8 cellular contexts compared by ENCODE assay signal in the genomic region with DNA sequence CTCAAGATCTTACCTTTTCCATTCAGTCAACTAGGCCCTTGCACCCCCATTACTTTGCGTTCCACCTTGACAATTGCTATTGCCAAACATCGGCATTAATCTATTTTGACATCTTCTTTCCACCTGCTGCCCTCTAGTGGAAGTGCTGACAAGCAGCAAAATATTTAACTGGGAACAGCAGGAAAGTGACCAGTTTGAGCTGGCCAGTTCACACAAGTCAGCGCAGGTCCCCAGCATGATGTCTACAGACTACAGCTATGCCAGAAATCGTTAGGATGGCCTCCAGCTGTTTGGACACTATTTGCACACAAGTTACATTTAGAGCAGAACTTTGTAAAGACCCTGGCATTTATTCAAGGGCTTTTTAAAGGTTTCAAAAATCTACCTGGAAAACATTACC.
DNase-seq lines count a peak whose midpoint lies in the region; ATAC-seq, FAIRE-seq and TF ChIP-seq lines count a peak whose summit lies in the region.

No MANE protein-coding gene starts in this region.

- no peak overlapping the region for H3K18ac ChIP-seq in H1 (ENCODE audit: extremely low read depth, low read length)

- DNase-seq in H1 (ENCODE audit: low read depth in 1 of 2, low spot score in 2 of 2), result peak in 1 of 2 experiments; percentile 54
- DNase-seq in medulla oblongata (ENCODE audit: extremely low spot score), result peak; percentile 63
- no peak for DNase-seq in upper lobe of right lung

- ATAC-seq in GM19438 (IDR thresholded peaks at IDR 0.05; ENCODE audit: low read depth, unreplicated experiment) (peak; percentile 61), SK-N-SH treated with all-trans-retinoic acid at 6 μM for 48 hours (peak; percentile 67), upper lobe of right lung (peak; percentile 88), GM19328 (IDR thresholded peaks at IDR 0.05; ENCODE audit: unreplicated experiment) (no peak)

- no peaks in the 10 kb centered on the region for H3F3A ChIP-seq in DOHH2 (ENCODE audit: control insufficient read depth, insufficient read depth)

- H3K27me3 ChIP-seq in DOHH2 (ENCODE audit: control insufficient read depth, low read length), result peaks cover 7% of the 10 kb centered on the region
- H3K27me3 ChIP-seq in H1 (replicated peaks in 1 of 4; ENCODE audit: control insufficient read depth in 3 of 4, extremely low read depth in 1 of 4, insufficient read depth in 3 of 4, low read length in 3 of 4), result no peaks in the 10 kb centered on the region
- no peaks in the 10 kb centered on the region for H3K27me3 ChIP-seq in upper lobe of right lung

- no peak overlapping the region for H2BK20ac ChIP-seq in H1 (ENCODE audit: low read length)

- intact Hi-C loops in upper lobe of right lung (cut with DNase I), result loop anchor here (10.0 kb wide), 1 partner anchor 159 kb away; a partner anchor contains a TSS

- no peak overlapping the region for H2BK12ac ChIP-seq in H1 (ENCODE audit: low read depth, low read length)

- H3K23me2 ChIP-seq in H1 (ENCODE audit: low read depth, low read length), result no peaks in the 10 kb centered on the region

- no peak overlapping the region for H2AFZ ChIP-seq in H1 (ENCODE audit: low read length)

- TF ChIP-seq RAD21 in H1 (IDR thresholded peaks at IDR 0.05 in 1 of 2, conservative IDR thresholded peaks at IDR 0.05 in 1 of 2; ENCODE audit: low read depth in 2 of 2, low read length in 2 of 2), result peak; percentile 85 to 90

- TF ChIP-seq CTCF in DOHH2 (IDR thresholded peaks at IDR 0.05; ENCODE audit: low read depth, low read length, poor library complexity, severe bottlenecking) (peak; percentile 89), LNCAP (IDR thresholded peaks at IDR 0.05) (peak; percentile 86), H1 (IDR thresholded peaks at IDR 0.05; ENCODE audit: control extremely low read depth in 1 of 3, insufficient read depth in 1 of 3, low read depth in 1 of 3, low read length in 3 of 3) (peak; percentile 16 to 86 (median 76)), upper lobe of right lung (IDR thresholded peaks at IDR 0.05) (peak; percentile 85)

- no peak overlapping the region for H2BK5ac ChIP-seq in H1 (ENCODE audit: low read depth, low read length)

- WGBS in H1 (ENCODE audit: extremely low coverage in 1 of 2, insufficient coverage in 1 of 2, insufficient read length in 1 of 2, insufficient replicate concordance in 2 of 2, low coverage in 1 of 2, low lambda C conversion rate in 2 of 2, missing lambda C conversion rate in 1 of 2), 2 experiments, result 47% methylated on average over 4 of the region's 4 CpGs; no CpG with 5 or more reads in 1 of the 2 experiments

- H3K4me1 ChIP-seq in DOHH2 (ENCODE audit: control insufficient read depth, low read length) (no peaks in the 10 kb centered on the region), H1 (replicated peaks in 1 of 4; ENCODE audit: control insufficient read depth in 3 of 4, insufficient read depth in 4 of 4, low read length in 3 of 4) (peaks cover 0 to 3% (median 0%) of the 10 kb centered on the region in 4 experiments; a peak in 1 of 7 replicates), upper lobe of right lung (peaks cover 10% of the 10 kb centered on the region)

- H3K23ac ChIP-seq in H1 (ENCODE audit: insufficient read length), result no peak overlapping the region

- no peaks in the 10 kb centered on the region for H3K36me3 ChIP-seq in DOHH2 (ENCODE audit: control insufficient read depth, low read length)
- H3K36me3 ChIP-seq in H1 (ENCODE audit: control insufficient read depth in 2 of 4, insufficient read depth in 4 of 4, low read length in 3 of 4), result no peaks in the 10 kb centered on the region
- no peaks in the 10 kb centered on the region for H3K36me3 ChIP-seq in upper lobe of right lung

- no peaks in the 10 kb centered on the region for H3K9me2 ChIP-seq in DOHH2 (replicated peaks; ENCODE audit: control insufficient read depth, low read length)

- H2BK120ac ChIP-seq in H1 (replicated peaks; ENCODE audit: low read depth, low read length), result no peak overlapping the region

- H2BK15ac ChIP-seq in H1 (ENCODE audit: low read length), result no peak overlapping the region

- no peaks in the 10 kb centered on the region for H4K20me1 ChIP-seq in DOHH2 (ENCODE audit: control insufficient read depth, insufficient read depth, low read depth, low read length)
- H4K20me1 ChIP-seq in H1 (replicated peaks in 1 of 2; ENCODE audit: control insufficient read depth in 1 of 2, insufficient read depth in 2 of 2, low read length in 2 of 2), result no peaks in the 10 kb centered on the region

- no peak overlapping the region for H4K8ac ChIP-seq in H1 (ENCODE audit: extremely low read depth, insufficient read depth, low read length)

- H4K91ac ChIP-seq in H1 (replicated peaks; ENCODE audit: insufficient read length, low read length), result no peak overlapping the region

- H3K79me1 ChIP-seq in H1 (ENCODE audit: low read depth, low read length), result no peaks in the 10 kb centered on the region

- TF ChIP-seq EP300 in H1 (IDR thresholded peaks at IDR 0.05; ENCODE audit: borderline replicate concordance in 1 of 2, low read depth in 2 of 2, low read length in 2 of 2), result no peak

- H3K27ac ChIP-seq in DOHH2 (ENCODE audit: low read depth, low read length) (no peak overlapping the region), H1 (ENCODE audit: low read depth, low read length) (no peak overlapping the region), upper lobe of right lung (no peak overlapping the region)

- no peak overlapping the region for H3K14ac ChIP-seq in H1 (ENCODE audit: insufficient read length)

- no peak overlapping the region for H3K9ac ChIP-seq in H1 (replicated peaks in 1 of 4; ENCODE audit: extremely low read depth in 1 of 4, low read depth in 3 of 4, low read length in 3 of 4)

- POLR2A ChIA-PET in H1 (lab: Charles Lee; ENCODE audit: partially characterized antibody), result no interaction called here

- no peak overlapping the region for H3K4ac ChIP-seq in H1 (replicated peaks; ENCODE audit: insufficient read length, low read depth, low read length)

- peak; percentile 65 for FAIRE-seq in H1 (lab: Jason Lieb, UNC)

- no peak overlapping the region for H2AK5ac ChIP-seq in H1 (ENCODE audit: low read depth, low read length)

- H3K79me2 ChIP-seq in DOHH2 (ENCODE audit: control insufficient read depth, low read length), result no peaks in the 10 kb centered on the region
- no peaks in the 10 kb centered on the region for H3K79me2 ChIP-seq in H1 (ENCODE audit: control insufficient read depth in 1 of 2, insufficient read depth in 2 of 2, low read length in 2 of 2)

- H4K5ac ChIP-seq in H1 (ENCODE audit: insufficient read length, low read depth, low read length), result no peak overlapping the region

- no peak overlapping the region for H3K56ac ChIP-seq in H1 (replicated peaks; ENCODE audit: insufficient read length, low read depth, low read length)

- CTCF ChIA-PET in H1 (lab: Charles Lee; ENCODE audit: partially characterized antibody), result interaction anchor here (0.6 to 5.6 kb wide), 46 partner anchors 8 to 1016 kb away, joined by 3 to 26 read pairs (median 4); a partner anchor contains a TSS

- H3K9me3 ChIP-seq in DOHH2 (ENCODE audit: control insufficient read depth, insufficient read depth, low read length) (no peaks in the 10 kb centered on the region), H1 (ENCODE audit: insufficient read depth in 2 of 2, low read depth in 1 of 2, low read length in 1 of 2) (no peaks in the 10 kb centered on the region), upper lobe of right lung (no peaks in the 10 kb centered on the region)

- TF ChIP-seq POLR2A in H1 (IDR thresholded peaks at IDR 0.05; ENCODE audit: control extremely low read depth in 1 of 2, low read depth in 2 of 2, low read length in 2 of 2), result no peak

- H3K4me2 ChIP-seq in DOHH2 (ENCODE audit: low read length), result no peak overlapping the region
- H3K4me2 ChIP-seq in H1 (ENCODE audit: insufficient read depth in 1 of 2, low read depth in 2 of 2, low read length in 2 of 2), result no peak overlapping the region

- H3K4me3 ChIP-seq in DOHH2 (ENCODE audit: low read length), result no peak overlapping the region
- H3K4me3 ChIP-seq in H1 (ENCODE audit: extremely low read depth in 1 of 4, insufficient read depth in 2 of 4, low read depth in 3 of 4, low read length in 4 of 4), result no peak overlapping the region
- H3K4me3 ChIP-seq in upper lobe of right lung, result no peak overlapping the region

TF ChIP-seq in SK-N-SH treated with all-trans-retinoic acid at 6 μM for 48 hours, 23 proteins besides CTCF, POLR2A, EP300 and RAD21 (continues in another document):
- no peak for TF ChIP-seq BACH2 (CRISPR knock-in tag; IDR thresholded peaks at IDR 0.05; ENCODE audit: borderline replicate concordance)
- TF ChIP-seq ISL1 (CRISPR knock-in tag; IDR thresholded peaks at IDR 0.05), result no peak
- TF ChIP-seq, protein P1, sequence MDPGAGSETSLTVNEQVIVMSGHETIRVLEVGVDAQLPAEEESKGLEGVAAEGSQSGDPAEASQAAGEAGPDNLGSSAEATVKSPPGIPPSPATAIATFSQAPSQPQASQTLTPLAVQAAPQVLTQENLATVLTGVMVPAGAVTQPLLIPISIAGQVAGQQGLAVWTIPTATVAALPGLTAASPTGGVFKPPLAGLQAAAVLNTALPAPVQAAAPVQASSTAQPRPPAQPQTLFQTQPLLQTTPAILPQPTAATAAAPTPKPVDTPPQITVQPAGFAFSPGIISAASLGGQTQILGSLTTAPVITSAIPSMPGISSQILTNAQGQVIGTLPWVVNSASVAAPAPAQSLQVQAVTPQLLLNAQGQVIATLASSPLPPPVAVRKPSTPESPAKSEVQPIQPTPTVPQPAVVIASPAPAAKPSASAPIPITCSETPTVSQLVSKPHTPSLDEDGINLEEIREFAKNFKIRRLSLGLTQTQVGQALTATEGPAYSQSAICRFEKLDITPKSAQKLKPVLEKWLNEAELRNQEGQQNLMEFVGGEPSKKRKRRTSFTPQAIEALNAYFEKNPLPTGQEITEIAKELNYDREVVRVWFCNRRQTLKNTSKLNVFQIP (CRISPR knock-in tag; IDR thresholded peaks at IDR 0.05; ENCODE audit: borderline replicate concordance, low read depth), result no peak
- TF ChIP-seq ESRRG (CRISPR knock-in tag; IDR thresholded peaks at IDR 0.05), result no peak

TF ChIP-seq in H1, 55 proteins besides CTCF, POLR2A, EP300 and RAD21 (continues in another document):
- TF ChIP-seq RXRA (IDR thresholded peaks at IDR 0.05; ENCODE audit: insufficient read depth, low read depth, low read length), result no peak
- no peak for TF ChIP-seq PHF8 (conservative IDR thresholded peaks at IDR 0.05; ENCODE audit: low read depth, low read length)
- no peak for TF ChIP-seq TAF1 (IDR thresholded peaks at IDR 0.05; ENCODE audit: low read depth, low read length)
- TF ChIP-seq KDM4A (IDR thresholded peaks at IDR 0.05; ENCODE audit: low read depth, low read length, severe bottlenecking), result no peak
- no peak for TF ChIP-seq POU5F1 (IDR thresholded peaks at IDR 0.05; ENCODE audit: low read depth, low read length)
- TF ChIP-seq CREB1 (IDR thresholded peaks at IDR 0.05), result peak; percentile 45; the same call in 1 of the 2 replicates
- TF ChIP-seq TCF12 (IDR thresholded peaks at IDR 0.05; ENCODE audit: low read depth, low read length), result no peak
